In the genomic region with DNA sequence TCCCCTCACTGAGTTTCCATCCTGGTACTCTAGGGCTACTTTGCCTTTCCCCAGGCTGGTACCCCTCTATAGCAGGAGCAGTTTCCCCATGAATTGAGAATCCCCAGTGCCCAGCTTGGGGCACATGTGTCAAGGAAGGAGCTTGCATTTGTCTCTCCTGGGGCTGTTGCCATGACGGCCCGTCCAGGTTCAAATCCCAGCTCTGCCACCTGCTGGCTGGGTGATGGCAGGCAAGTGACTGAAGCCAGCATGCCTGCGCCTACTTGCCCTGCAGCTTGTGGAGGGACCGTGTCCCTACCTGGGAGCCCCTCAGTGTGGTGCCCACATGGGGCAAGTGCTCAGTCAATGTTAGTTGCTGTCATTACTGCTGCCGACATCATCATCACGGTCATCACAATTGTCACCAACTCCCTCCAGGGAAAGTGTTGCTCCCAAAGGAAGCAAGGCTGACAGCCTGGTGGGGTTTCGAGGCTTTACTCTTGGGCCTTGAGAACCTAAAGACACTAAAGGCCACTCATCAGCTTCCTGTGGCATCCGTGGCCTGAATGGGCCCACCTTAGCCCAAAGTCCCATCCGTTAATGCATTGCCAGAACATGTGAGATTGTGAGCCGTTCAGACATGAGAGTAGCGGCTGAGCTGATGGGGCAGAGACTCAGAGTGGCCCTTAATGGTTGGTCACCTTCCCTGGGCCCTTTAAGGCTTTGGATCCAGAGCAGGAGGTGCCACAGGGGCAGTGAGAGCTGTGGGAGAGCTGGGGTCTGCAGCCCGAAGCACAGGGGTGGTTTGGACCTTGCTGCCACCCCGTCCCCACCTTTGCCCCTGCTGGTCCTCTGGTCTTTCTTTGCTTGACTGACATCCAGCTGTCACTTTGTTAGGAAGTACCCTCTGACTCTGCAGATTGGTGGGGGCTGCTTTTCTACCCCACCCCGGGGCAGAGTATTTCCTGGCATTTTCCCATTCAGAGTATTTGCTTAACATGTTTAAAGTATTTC, we compare ENCODE assay signal across 8 cellular contexts.
DNase-seq lines count a peak whose midpoint lies in the region; ATAC-seq, FAIRE-seq and TF ChIP-seq lines count a peak whose summit lies in the region.

No MANE protein-coding gene starts in this region.

- H3K27me3 Mint-ChIP-seq in T-helper 2 cell treated with Interferon-gamma antibody and Interleukin-4, amounts not matched to agents 5 μg/mL and 100 μg/mL, for 36 hours (ENCODE audit: low read depth), result no peaks in the 10 kb centered on the region
- H3K27me3 Mint-ChIP-seq in stimulated activated memory B cell treated with anti-CD40 and anti-IgM and Interleukin-4, amounts not matched to agents 10 μg/mL and 1 μg/mL and 100 μg/mL, for 72 hours, result no peaks in the 10 kb centered on the region

- H2AFZ ChIP-seq in keratinocyte (ENCODE audit: control insufficient read depth, low read length), result no peak overlapping the region

- peak; percentile 67 for TF ChIP-seq CTCF in AG04449 (IDR thresholded peaks at IDR 0.05; ENCODE audit: insufficient read depth, low read length, missing control alignments)
- TF ChIP-seq CTCF in body of pancreas (IDR thresholded peaks at IDR 0.05), result peak; percentile 6 to 66 (median 59)
- TF ChIP-seq CTCF in keratinocyte (optimal IDR thresholded peaks at IDR 0.05 in 1 of 3, IDR thresholded peaks at IDR 0.05 in 1 of 3, conservative IDR thresholded peaks at IDR 0.05 in 1 of 3; ENCODE audit: extremely low read depth in 1 of 3, insufficient read depth in 2 of 3, low read length in 3 of 3), result peak; percentile 55 to 87 (median 86)

- H3K9me3 Mint-ChIP-seq in T-helper 2 cell treated with Interferon-gamma antibody and Interleukin-4, amounts not matched to agents 5 μg/mL and 100 μg/mL, for 36 hours, result no peaks in the 10 kb centered on the region
- no peaks in the 10 kb centered on the region for H3K9me3 Mint-ChIP-seq in stimulated activated memory B cell treated with anti-CD40 and anti-IgM and Interleukin-4, amounts not matched to agents 10 μg/mL and 1 μg/mL and 100 μg/mL, for 72 hours

- ATAC-seq in body of pancreas, result peak; percentile 31
- no peak for ATAC-seq in stimulated activated memory B cell treated with anti-CD40 and anti-IgM and Interleukin-4, amounts not matched to agents 10 μg/mL and 1 μg/mL and 100 μg/mL, for 72 hours

- H3K4me1 Mint-ChIP-seq in T-helper 2 cell treated with Interferon-gamma antibody and Interleukin-4, amounts not matched to agents 5 μg/mL and 100 μg/mL, for 36 hours (ENCODE audit: low read depth), result peaks cover 13% of the 10 kb centered on the region
- H3K4me1 Mint-ChIP-seq in stimulated activated memory B cell treated with anti-CD40 and anti-IgM and Interleukin-4, amounts not matched to agents 10 μg/mL and 1 μg/mL and 100 μg/mL, for 72 hours, result no peaks in the 10 kb centered on the region

- DNase-seq in AG04449 (ENCODE audit: low read depth, low spot score), result no peak
- DNase-seq in H54 (ENCODE audit: insufficient read length, low spot score), result peak; percentile 32
- peak; percentile 9 for DNase-seq in T-helper 2 cell treated with Interferon-gamma antibody and Interleukin-4, amounts not matched to agents 5 μg/mL and 100 μg/mL, for 36 hours (ENCODE audit: low spot score)
- peak; percentile 74 to 80 (median 79) for DNase-seq in body of pancreas
- no peak for DNase-seq in keratinocyte (ENCODE audit: low read depth, low spot score)
- DNase-seq in stimulated activated CD4-positive, alpha-beta T cell treated with anti-CD3 and anti-CD28 coated beads, TNF-alpha, amount 100 ng/mL, for 4 hours (ENCODE audit: low read depth in 3 of 3), result peak in 2 of 3 experiments; percentile 28 to 34
- no peak for DNase-seq in NCI-H1092 (lab: John Stamatoyannopoulos, UW)

- H3K27ac Mint-ChIP-seq in T-helper 2 cell treated with Interferon-gamma antibody and Interleukin-4, amounts not matched to agents 5 μg/mL and 100 μg/mL, for 36 hours, result no peak overlapping the region
- no peak overlapping the region for H3K27ac Mint-ChIP-seq in stimulated activated memory B cell treated with anti-CD40 and anti-IgM and Interleukin-4, amounts not matched to agents 10 μg/mL and 1 μg/mL and 100 μg/mL, for 72 hours

- no peaks in the 10 kb centered on the region for H3K27me3 ChIP-seq in body of pancreas
- H3K27me3 ChIP-seq in keratinocyte (ENCODE audit: control insufficient read depth, extremely low read depth, insufficient read depth, low read length), result no peaks in the 10 kb centered on the region

- H3K36me3 Mint-ChIP-seq in T-helper 2 cell treated with Interferon-gamma antibody and Interleukin-4, amounts not matched to agents 5 μg/mL and 100 μg/mL, for 36 hours (ENCODE audit: low read depth), result no peaks in the 10 kb centered on the region
- H3K36me3 Mint-ChIP-seq in stimulated activated memory B cell treated with anti-CD40 and anti-IgM and Interleukin-4, amounts not matched to agents 10 μg/mL and 1 μg/mL and 100 μg/mL, for 72 hours, result peaks cover 34% of the 10 kb centered on the region

- no peaks in the 10 kb centered on the region for H3K79me2 ChIP-seq in keratinocyte (ENCODE audit: control insufficient read depth, insufficient read depth, low read length)

- H3K9me1 ChIP-seq in keratinocyte (ENCODE audit: control insufficient read depth, extremely low read depth, insufficient read depth, low read length), result no peaks in the 10 kb centered on the region

- FAIRE-seq in H54 (lab: Jason Lieb, UNC) (no peak), keratinocyte (lab: Jason Lieb, UNC) (no peak)

- no peak for TF ChIP-seq POLR2A in H54 (IDR thresholded peaks at IDR 0.05; ENCODE audit: low read depth, low read length)
- no peak for TF ChIP-seq POLR2A in body of pancreas (IDR thresholded peaks at IDR 0.05)

- CTCF ChIA-PET in AG04449 (lab: Yijun Ruan, JAX), result interaction anchor here (0.6 to 5.6 kb wide), 26 partner anchors 8 to 286 kb away, joined by 3 to 28 read pairs (median 4); no protein-coding TSS in a partner anchor

- dilution Hi-C loops in keratinocyte (cut with MboI; ENCODE audit: extremely low pct_ligation_motif_present, low sequenced_read_pairs), result no loop called here

- intact Hi-C loops in body of pancreas (cut with DNase I), result no loop called here

- no peak overlapping the region for H3K4me2 ChIP-seq in keratinocyte (ENCODE audit: control insufficient read depth, extremely low read depth, insufficient read depth, low read depth, low read length)

- peaks cover 81% of the 10 kb centered on the region for H3K4me1 ChIP-seq in body of pancreas
- H3K4me1 ChIP-seq in keratinocyte (ENCODE audit: control insufficient read depth, extremely low read depth, insufficient read depth, low read length), result no peaks in the 10 kb centered on the region

- WGBS in body of pancreas, 2 donors, result 59 to 64% methylated on average over 9 to 14 of the region's 14 CpGs

- no peaks in the 10 kb centered on the region for H4K20me1 ChIP-seq in keratinocyte (ENCODE audit: control insufficient read depth, extremely low read depth, insufficient read depth, low read length)

- no peak overlapping the region for H3K9ac ChIP-seq in keratinocyte (ENCODE audit: control insufficient read depth, extremely low read depth, insufficient read depth, low read length)

- POLR2A ChIA-PET in AG04449 (lab: Yijun Ruan, JAX), result no interaction called here

- H3K4me3 ChIP-seq in AG04449 (ENCODE audit: low read depth, low read length) (no peak overlapping the region), body of pancreas (no peak overlapping the region), keratinocyte (ENCODE audit: control insufficient read depth in 2 of 3, extremely low read depth in 1 of 3, insufficient read depth in 2 of 3, low read depth in 1 of 3, low read length in 3 of 3) (no peak overlapping the region)

- no peak overlapping the region for H3K4me3 Mint-ChIP-seq in T-helper 2 cell treated with Interferon-gamma antibody and Interleukin-4, amounts not matched to agents 5 μg/mL and 100 μg/mL, for 36 hours
- no peak overlapping the region for H3K4me3 Mint-ChIP-seq in stimulated activated memory B cell treated with anti-CD40 and anti-IgM and Interleukin-4, amounts not matched to agents 10 μg/mL and 1 μg/mL and 100 μg/mL, for 72 hours

- H3K36me3 ChIP-seq in body of pancreas (replicated peaks in 1 of 2; ENCODE audit: insufficient read depth in 1 of 2, low read depth in 2 of 2), result no peaks in the 10 kb centered on the region
- peaks cover 1 to 6% of the 10 kb centered on the region in 2 experiments for H3K36me3 ChIP-seq in keratinocyte (ENCODE audit: control insufficient read depth in 2 of 2, extremely low read depth in 1 of 2, insufficient read depth in 2 of 2, low read length in 2 of 2)

- H3K27ac ChIP-seq in body of pancreas (peak overlapping the region; percentile 75 to 88 (median 85)), keratinocyte (ENCODE audit: control insufficient read depth, insufficient read depth, low read length) (no peak overlapping the region)

- no peaks in the 10 kb centered on the region for H3K9me3 ChIP-seq in body of pancreas
- no peaks in the 10 kb centered on the region for H3K9me3 ChIP-seq in keratinocyte (ENCODE audit: control insufficient read depth, low read depth, low read length)

Comparison
In these comparisons a context has a peak if more than half of its experiments do, and no peak if none do; other contexts are left out.
1. DNase-seq: peak in H54 (single experiment), T-helper 2 cell treated with Interferon-gamma antibody and Interleukin-4, amounts not matched to agents 5 μg/mL and 100 μg/mL, for 36 hours (single experiment), body of pancreas (4 of 4) and stimulated activated CD4-positive, alpha-beta T cell treated with anti-CD3 and anti-CD28 coated beads, TNF-alpha, amount 100 ng/mL, for 4 hours (2 of 3); none in AG04449 (single experiment), keratinocyte (single experiment) and NCI-H1092 (single experiment).
2. Peak in every context shown above with its lines, with median percentiles within 50 percentile points of each other: CTCF ChIP-seq.